ENCODE assay signal across 8 cellular contexts in the genomic region with DNA sequence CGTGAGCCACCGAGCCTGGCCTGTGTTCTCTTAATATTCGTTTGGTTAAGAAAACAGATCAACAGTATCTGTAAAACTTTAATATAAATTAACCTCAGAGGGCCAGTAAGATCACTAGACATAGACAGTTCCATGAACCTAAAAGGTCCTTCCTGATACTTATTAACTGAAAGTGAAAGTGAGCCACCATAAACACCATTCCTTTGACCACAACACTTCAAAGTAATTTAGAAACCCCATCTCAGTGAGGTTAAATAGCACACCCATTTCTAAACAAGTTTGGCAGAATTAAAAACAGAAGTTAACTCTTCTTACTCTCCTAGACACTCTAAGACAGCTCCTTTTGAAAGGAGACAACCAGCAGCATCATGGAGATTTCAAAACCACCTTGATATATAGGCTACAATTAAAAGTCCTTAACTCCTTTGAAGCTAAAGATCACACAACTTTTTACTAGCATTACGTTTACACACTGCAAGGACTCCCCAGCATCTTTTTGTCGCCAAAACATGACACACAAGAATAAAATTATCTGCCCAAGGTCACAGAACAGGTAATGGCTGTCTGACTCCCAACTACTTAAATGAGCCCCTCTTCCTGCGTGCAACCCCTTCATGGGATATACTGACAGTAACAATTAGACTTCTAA. TPM values are rescaled to one million over a fixed set of nuclear protein-coding genes. Genes with fewer than 3 reads are reported as not detected.
DNase-seq lines count a peak whose midpoint lies in the region; ATAC-seq and TF ChIP-seq lines count a peak whose summit lies in the region.

No MANE protein-coding gene starts in this region.

- ATAC-seq in CD8-positive, alpha-beta T cell = no peak

- WGBS in suprapubic skin = 24% methylated on average over 6 of the region's 6 CpGs

- intact Hi-C loops in CD8-positive, alpha-beta T cell (cut with DNase I, micrococcal nuclease) = loop anchor here (10.0 kb wide), 2 partner anchors 292 to 382 kb away; partner anchors contain the start of gene ZNF362 (in 1 of the 2)
- intact Hi-C loops in activated CD4-positive, alpha-beta memory T cell treated with anti-CD3 and anti-CD28 coated beads for 36 hours (cut with micrococcal nuclease) = no loop called here

- TF ChIP-seq POLR2A in suprapubic skin (IDR thresholded peaks at IDR 0.05) = no peak

- peak overlapping the region; percentile 34 for H3K4me3 ChIP-seq in CD8-positive, alpha-beta T cell (ENCODE audit: low read depth, low read length)
- H3K4me3 ChIP-seq in HEK293 (ENCODE audit: low read depth, low read length) (peak overlapping the region; percentile 42), suprapubic skin (peak overlapping the region; percentile 72)

- H3K4me1 Mint-ChIP-seq in CD8-positive, alpha-beta T cell (ENCODE audit: low read depth) = peaks cover 54% of the 10 kb centered on the region
- H3K4me1 Mint-ChIP-seq in activated CD4-positive, alpha-beta memory T cell treated with anti-CD3 and anti-CD28 coated beads for 36 hours (ENCODE audit: low read depth) = peaks cover 63% of the 10 kb centered on the region

- peaks cover 31% of the 10 kb centered on the region for H3K4me1 ChIP-seq in CD8-positive, alpha-beta T cell (ENCODE audit: insufficient read depth, low read length)
- H3K4me1 ChIP-seq in HEK293 (ENCODE audit: control insufficient read depth, insufficient read depth, low read length) (peaks cover 10% of the 10 kb centered on the region), suprapubic skin (peaks cover 47% of the 10 kb centered on the region)

- no peak overlapping the region for H3K27ac ChIP-seq in CD8-positive, alpha-beta T cell (ENCODE audit: low read depth, low read length)
- H3K27ac ChIP-seq in HEK293 (ENCODE audit: extremely low read depth, low read depth, low read length) (no peak overlapping the region), suprapubic skin (peak overlapping the region; percentile 24)

- H3K27ac Mint-ChIP-seq in CD8-positive, alpha-beta T cell = peak overlapping the region; percentile 55
- H3K27ac Mint-ChIP-seq in activated CD4-positive, alpha-beta memory T cell treated with anti-CD3 and anti-CD28 coated beads for 36 hours = peak overlapping the region; percentile 73

- no peak for TF ChIP-seq CTCF in CD8-positive, alpha-beta T cell (IDR thresholded peaks at IDR 0.05)
- TF ChIP-seq CTCF in HEK293 (tag by site-specific recombination; IDR thresholded peaks at IDR 0.05) (no peak), suprapubic skin (IDR thresholded peaks at IDR 0.05) (no peak)

- no peak for TF ChIP-seq EP300 in suprapubic skin (IDR thresholded peaks at IDR 0.05)

- POLR2A ChIA-PET in CD8-positive, alpha-beta T cell (lab: Charles Lee) = interaction anchor here (1.0 to 4.4 kb wide), 3 partner anchors 19 to 63 kb away, joined by 3 to 58 read pairs (median 5); no protein-coding TSS in a partner anchor
- POLR2A ChIA-PET in HEK293 (lab: Yijun Ruan, JAX) = no interaction called here
- POLR2A ChIA-PET in activated CD4-positive, alpha-beta memory T cell treated with anti-CD3 and anti-CD28 coated beads for 36 hours (lab: Charles Lee) = interaction anchor here (0.6 to 3.4 kb wide), 5 partner anchors 19 to 63 kb away, joined by 3 to 22 read pairs (median 3); no protein-coding TSS in a partner anchor

- peaks cover 4% of the 10 kb centered on the region for H3K36me3 Mint-ChIP-seq in CD8-positive, alpha-beta T cell
- H3K36me3 Mint-ChIP-seq in activated CD4-positive, alpha-beta memory T cell treated with anti-CD3 and anti-CD28 coated beads for 36 hours = peaks cover 13% of the 10 kb centered on the region

- H3K9me3 ChIP-seq in CD8-positive, alpha-beta T cell (ENCODE audit: low read length) = no peaks in the 10 kb centered on the region
- H3K9me3 ChIP-seq in HEK293 (ENCODE audit: control insufficient read depth, insufficient read depth, low read depth, low read length) = no peaks in the 10 kb centered on the region
- no peaks in the 10 kb centered on the region for H3K9me3 ChIP-seq in suprapubic skin

- no peak for DNase-seq in CD8-positive, alpha-beta T cell
- DNase-seq in activated CD4-positive, alpha-beta memory T cell treated with anti-CD3 and anti-CD28 coated beads for 36 hours = no peak
- DNase-seq in iris pigment epithelial cell (ENCODE audit: low read depth) (peak; percentile 57), suprapubic skin (ENCODE audit: low spot score in 2 of 2) (no peak), NCI-H748 (lab: John Stamatoyannopoulos, UW; ENCODE audit: unreplicated experiment) (no peak), COR-L47 (lab: John Stamatoyannopoulos, UW) (no peak)
- no peak for DNase-seq in stimulated activated naive CD4-positive, alpha-beta T cell treated with Interleukin-2 at 50 U/mL for 16 hours (lab: John Stamatoyannopoulos, UW)

- H3K9me3 Mint-ChIP-seq in CD8-positive, alpha-beta T cell = no peaks in the 10 kb centered on the region
- H3K9me3 Mint-ChIP-seq in activated CD4-positive, alpha-beta memory T cell treated with anti-CD3 and anti-CD28 coated beads for 36 hours = no peaks in the 10 kb centered on the region

- peak overlapping the region; percentile 87 for H3K4me3 Mint-ChIP-seq in CD8-positive, alpha-beta T cell
- peak overlapping the region; percentile 83 for H3K4me3 Mint-ChIP-seq in activated CD4-positive, alpha-beta memory T cell treated with anti-CD3 and anti-CD28 coated beads for 36 hours

- H3K27me3 ChIP-seq in CD8-positive, alpha-beta T cell (ENCODE audit: insufficient read depth, low read length) = no peaks in the 10 kb centered on the region
- no peaks in the 10 kb centered on the region for H3K27me3 ChIP-seq in suprapubic skin

- CTCF ChIA-PET in CD8-positive, alpha-beta T cell (lab: Charles Lee) = no interaction called here
- CTCF ChIA-PET in HEK293 (lab: Yijun Ruan, JAX) = interaction anchor here (0.6 kb wide), 1 partner anchor 118 kb away, joined by 3 read pairs; no protein-coding TSS in a partner anchor
- CTCF ChIA-PET in activated CD4-positive, alpha-beta memory T cell treated with anti-CD3 and anti-CD28 coated beads for 36 hours (lab: Charles Lee) = interaction anchor here (0.7 to 1.5 kb wide), 5 partner anchors 19 to 92 kb away, joined by 3 to 4 read pairs (median 3); no protein-coding TSS in a partner anchor

- H3K27me3 Mint-ChIP-seq in CD8-positive, alpha-beta T cell (ENCODE audit: low read depth) = no peaks in the 10 kb centered on the region
- H3K27me3 Mint-ChIP-seq in activated CD4-positive, alpha-beta memory T cell treated with anti-CD3 and anti-CD28 coated beads for 36 hours = no peaks in the 10 kb centered on the region

- no peaks in the 10 kb centered on the region for H3K36me3 ChIP-seq in CD8-positive, alpha-beta T cell (ENCODE audit: insufficient read depth, low read length)
- no peaks in the 10 kb centered on the region for H3K36me3 ChIP-seq in HEK293 (ENCODE audit: control insufficient read depth in 2 of 2, insufficient read depth in 1 of 2, low read length in 2 of 2)
- H3K36me3 ChIP-seq in suprapubic skin = no peaks in the 10 kb centered on the region

TF ChIP-seq in HEK293, 187 proteins besides CTCF, POLR2A, EP300 and RAD21 (continues in another document):
- TF ChIP-seq PRDM1 (tag by site-specific recombination; IDR thresholded peaks at IDR 0.05) = peak; percentile 76
- no peak for TF ChIP-seq ZNF239 (tag by site-specific recombination; IDR thresholded peaks at IDR 0.05)
- no peak for TF ChIP-seq ZFHX2 (tag by site-specific recombination; conservative IDR thresholded peaks at IDR 0.05)
- TF ChIP-seq ZNF610 (tag by site-specific recombination; IDR thresholded peaks at IDR 0.05; ENCODE audit: borderline replicate concordance) = no peak
- no peak for TF ChIP-seq ZBTB17 (tag by site-specific recombination; IDR thresholded peaks at IDR 0.05)
- no peak for TF ChIP-seq ZNF645 (tag by site-specific recombination; IDR thresholded peaks at IDR 0.05)
- no peak for TF ChIP-seq ZNF248 (tag by site-specific recombination; IDR thresholded peaks at IDR 0.05)
- TF ChIP-seq ZNF548 (tag by site-specific recombination; IDR thresholded peaks at IDR 0.05) = no peak
- no peak for TF ChIP-seq TCF7L2 (IDR thresholded peaks at IDR 0.05; ENCODE audit: borderline replicate concordance, low read depth, low read length)
- TF ChIP-seq ZNF311 (tag by site-specific recombination; IDR thresholded peaks at IDR 0.05; ENCODE audit: borderline replicate concordance) = no peak
- TF ChIP-seq MEIS1 (CRISPR knock-in tag; IDR thresholded peaks at IDR 0.05; ENCODE audit: borderline replicate concordance) = no peak
- peak; percentile 12; the same call in 1 of the 2 replicates for TF ChIP-seq WT1 (tag by site-specific recombination; IDR thresholded peaks at IDR 0.05)
- no peak for TF ChIP-seq ZNF404 (tag by site-specific recombination; IDR thresholded peaks at IDR 0.05)
- no peak for TF ChIP-seq OVOL3 (tag by site-specific recombination; IDR thresholded peaks at IDR 0.05)
- TF ChIP-seq ZNF214 (tag by site-specific recombination; IDR thresholded peaks at IDR 0.05; ENCODE audit: borderline replicate concordance) = no peak
- no peak for TF ChIP-seq ZNF555 (tag by site-specific recombination; conservative IDR thresholded peaks at IDR 0.05)
- no peak for TF ChIP-seq HOXC10 (CRISPR knock-in tag; IDR thresholded peaks at IDR 0.05)
- peak; percentile 32; the same call in 1 of the 2 replicates for TF ChIP-seq ZNF366 (tag by site-specific recombination; conservative IDR thresholded peaks at IDR 0.05)
- TF ChIP-seq KLF10 (tag by site-specific recombination; IDR thresholded peaks at IDR 0.05) = peak; percentile 30; the same call in 1 of the 2 replicates

RNA-seq across cellular contexts. Expression of gene RNF19B, which starts 2.2 kb away (rescaled TPM):
- 10 to 100 TPM; 43.9 to 44.6 TPM for total RNA-seq in CD8-positive, alpha-beta T cell
- total RNA-seq in activated CD4-positive, alpha-beta memory T cell treated with anti-CD3 and anti-CD28 coated beads for 36 hours = 10 to 100 TPM; 72.4 to 72.8 TPM
- 10 to 100 TPM; 33.1 to 55.5 (median 43.0) TPM for total RNA-seq in suprapubic skin
